ENCODE assay signal across 8 cellular contexts in the genomic region with DNA sequence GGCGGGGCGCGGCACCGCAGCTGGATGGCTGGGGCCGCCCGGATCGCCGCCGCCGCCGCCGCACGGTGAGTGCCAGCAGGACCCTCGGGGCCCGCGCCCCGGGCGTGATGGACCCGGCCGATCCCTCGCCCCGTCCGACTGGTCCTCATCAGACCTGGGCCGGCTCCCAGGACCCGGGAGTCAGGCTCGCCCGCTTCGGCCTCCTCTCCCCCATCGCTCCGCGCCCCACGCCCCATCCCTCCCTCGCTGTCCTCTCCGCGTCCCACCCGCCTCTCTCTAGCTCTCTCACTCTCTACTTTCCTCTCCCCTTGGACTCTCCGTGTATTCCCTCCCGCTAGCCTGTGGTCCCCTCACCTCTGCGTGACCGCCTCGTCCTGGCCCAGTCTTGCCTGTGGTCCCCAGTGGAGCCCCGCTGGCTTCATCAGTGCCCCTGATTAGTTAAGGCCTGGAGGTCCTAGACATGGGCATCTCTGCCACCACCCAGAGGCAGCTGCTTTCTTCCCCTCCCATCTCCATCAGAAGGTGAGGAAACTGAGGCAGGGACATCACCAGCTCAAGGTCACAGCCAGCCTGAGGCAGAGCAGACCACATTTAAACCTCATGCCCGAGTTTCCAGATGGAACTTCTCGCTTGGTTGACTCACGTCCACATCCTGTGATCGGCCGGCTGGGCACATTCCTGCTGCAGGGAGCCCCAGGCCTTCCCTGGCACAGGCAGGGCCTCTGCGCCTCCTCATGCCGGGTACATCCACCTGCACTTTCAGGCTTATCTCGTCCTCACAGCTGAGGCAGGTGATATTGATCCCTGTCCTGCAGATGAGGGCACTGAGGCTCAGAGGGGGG. TPM values are rescaled to one million over a fixed set of nuclear protein-coding genes. Genes with fewer than 3 reads are reported as not detected.
A peak's percentile ranks its signal among the peaks of the same experiment; 100 is the strongest.
DNase-seq lines count a peak whose midpoint lies in the region; ATAC-seq and TF ChIP-seq lines count a peak whose summit lies in the region.

No MANE protein-coding gene starts in this region.

- peak overlapping the region; percentile 98 for H3K27ac Mint-ChIP-seq in stimulated activated naive CD8-positive, alpha-beta T cell treated with anti-CD3 and anti-CD28 coated beads, Interleukin-15, amount 100 ng/mL, for 72 hours

- H3K27me3 Mint-ChIP-seq in stimulated activated naive CD8-positive, alpha-beta T cell treated with anti-CD3 and anti-CD28 coated beads, Interleukin-15, amount 100 ng/mL, for 72 hours = no peaks in the 10 kb centered on the region

- DNase-seq in activated CD8-positive, alpha-beta memory T cell treated with anti-CD3 and anti-CD28 coated beads, Interleukin-2, amount 50 U/mL, for 48 hours = peak; percentile 59
- DNase-seq in activated CD8-positive, alpha-beta memory T cell treated with anti-CD3 and anti-CD28 coated beads for 24 hours = no peak
- DNase-seq in MV-4-11 (lab: John Stamatoyannopoulos, UW) = peak; percentile 13
- DNase-seq in breast epithelium (ENCODE audit: low spot score in 2 of 2) = peak; percentile 68 to 79
- peak; percentile 57 for DNase-seq in kidney epithelial cell (ENCODE audit: low read depth)
- no peak for DNase-seq in stimulated activated naive CD8-positive, alpha-beta T cell treated with anti-CD3 and anti-CD28 coated beads, Interleukin-15, amount 100 ng/mL, for 72 hours
- no peak for DNase-seq in activated gamma-delta T cell (lab: John Stamatoyannopoulos, UW)

- H3K4me1 Mint-ChIP-seq in stimulated activated naive CD8-positive, alpha-beta T cell treated with anti-CD3 and anti-CD28 coated beads, Interleukin-15, amount 100 ng/mL, for 72 hours = peaks cover 43% of the 10 kb centered on the region

- TF ChIP-seq POLR2A in breast epithelium (IDR thresholded peaks at IDR 0.05) = no peak

- peak overlapping the region; percentile 96 to 97 for H3K27ac ChIP-seq in breast epithelium

- no peaks in the 10 kb centered on the region for H3K36me3 ChIP-seq in breast epithelium
- no peaks in the 10 kb centered on the region for H3K36me3 ChIP-seq in kidney epithelial cell (ENCODE audit: control insufficient read depth, insufficient read depth, low read length)

- H3K4me3 ChIP-seq in breast epithelium (peak overlapping the region; percentile 75 to 91 (median 75)), kidney epithelial cell (ENCODE audit: low read depth, low read length) (peak overlapping the region; percentile 80)

- intact Hi-C loops in breast epithelium (cut with DNase I; ENCODE audit: low total_unique reads) = no loop called here

- peak overlapping the region; percentile 98 to 99 for H3K4me3 Mint-ChIP-seq in stimulated activated naive CD8-positive, alpha-beta T cell treated with anti-CD3 and anti-CD28 coated beads, Interleukin-15, amount 100 ng/mL, for 72 hours

- H3K9me3 Mint-ChIP-seq in stimulated activated naive CD8-positive, alpha-beta T cell treated with anti-CD3 and anti-CD28 coated beads, Interleukin-15, amount 100 ng/mL, for 72 hours = no peaks in the 10 kb centered on the region

- no peak for ATAC-seq in stimulated activated naive CD8-positive, alpha-beta T cell treated with anti-CD3 and anti-CD28 coated beads, Interleukin-15, amount 100 ng/mL, for 72 hours
- ATAC-seq in GM19452 (IDR thresholded peaks at IDR 0.05; ENCODE audit: unreplicated experiment) = no peak

- TF ChIP-seq CTCF in breast epithelium (IDR thresholded peaks at IDR 0.05) (no peak), kidney epithelial cell (IDR thresholded peaks at IDR 0.05; ENCODE audit: insufficient read depth, low read length, poor library complexity, severe bottlenecking) (no peak)

- peaks cover 18 to 26% of the 10 kb centered on the region in 2 donors for H3K4me1 ChIP-seq in breast epithelium

- no peaks in the 10 kb centered on the region for H3K9me3 ChIP-seq in breast epithelium

- H3K27me3 ChIP-seq in breast epithelium (no peaks in the 10 kb centered on the region), kidney epithelial cell (ENCODE audit: control insufficient read depth, insufficient read depth, low read length) (no peaks in the 10 kb centered on the region)

RNA-seq across cellular contexts. Expression of a gene that starts 0.4 kb away (rescaled TPM):
- 10 to 100 TPM; 42.9 to 58.1 (median 52.8) TPM for total RNA-seq in breast epithelium
- 113 and 117 TPM in 2 replicates for total RNA-seq in kidney epithelial cell

RNA-seq across cellular contexts. Expression of a gene that starts 17.4 kb away (rescaled TPM):
- total RNA-seq in breast epithelium (100 to 1,000 TPM in 2 of 3 donors, 10 to 100 TPM in 1; 98.5 to 168 (median 144) TPM), kidney epithelial cell (115 and 126 TPM in 2 replicates)

RNA-seq across cellular contexts. Expression of a gene that starts 30.5 kb away (rescaled TPM):
- total RNA-seq in breast epithelium (10 to 100 TPM; 12.5 to 34.9 (median 15.2) TPM), kidney epithelial cell (0.14 TPM in 1 of 2 replicates, not detected in the other)

RNA-seq across cellular contexts. Expression of a gene that starts 40.1 kb away (rescaled TPM):
- total RNA-seq in breast epithelium (under 1 TPM in 1 of 3 donors, not detected in 2; 0.64 TPM), kidney epithelial cell (0.14 and 0.21 TPM in 2 replicates)

RNA-seq across cellular contexts. Expression of a gene that starts 56.3 kb away (rescaled TPM):
- total RNA-seq in breast epithelium (under 1 TPM in 2 of 3 donors, not detected in 1; under 0.01 TPM), kidney epithelial cell (not detected in 2 replicates)

Comparison
In these comparisons a context has a peak if more than half of its experiments do, and no peak if none do; other contexts are left out.
1. DNase-seq: peak in activated CD8-positive, alpha-beta memory T cell treated with anti-CD3 and anti-CD28 coated beads, Interleukin-2, amount 50 U/mL, for 48 hours (single experiment), MV-4-11 (single experiment), breast epithelium (2 of 2) and kidney epithelial cell (single experiment); none in activated CD8-positive, alpha-beta memory T cell treated with anti-CD3 and anti-CD28 coated beads for 24 hours (single experiment), stimulated activated naive CD8-positive, alpha-beta T cell treated with anti-CD3 and anti-CD28 coated beads, Interleukin-15, amount 100 ng/mL, for 72 hours (0 of 2) and activated gamma-delta T cell (single experiment).
2. RNA of a gene that starts 30.5 kb away (total RNA-seq): 12.5 to 34.9 TPM in breast epithelium; 0.14 TPM in kidney epithelial cell; every median in the first group is over 10 times any median in the second.